Comparison of ENCODE assay signal across 2 cellular contexts in genomic region chr19:40666803-40667438, GRCh38.
TF ChIP-seq lines count a peak whose summit lies in the region.

No MANE protein-coding gene starts in this region.

TF ChIP-seq in A549, 52 proteins besides CTCF, POLR2A, EP300 and RAD21:
- TF ChIP-seq EHF (CRISPR knock-in tag; IDR thresholded peaks at IDR 0.05) = peak; percentile 30; the same call in 1 of the 2 replicates
- no peak for TF ChIP-seq ZFP36 (IDR thresholded peaks at IDR 0.05; ENCODE audit: borderline replicate concordance, partially characterized antibody)
- TF ChIP-seq, protein P1, sequence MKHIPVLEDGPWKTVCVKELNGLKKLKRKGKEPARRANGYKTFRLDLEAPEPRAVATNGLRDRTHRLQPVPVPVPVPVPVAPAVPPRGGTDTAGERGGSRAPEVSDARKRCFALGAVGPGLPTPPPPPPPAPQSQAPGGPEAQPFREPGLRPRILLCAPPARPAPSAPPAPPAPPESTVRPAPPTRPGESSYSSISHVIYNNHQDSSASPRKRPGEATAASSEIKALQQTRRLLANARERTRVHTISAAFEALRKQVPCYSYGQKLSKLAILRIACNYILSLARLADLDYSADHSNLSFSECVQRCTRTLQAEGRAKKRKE (CRISPR knock-in tag; IDR thresholded peaks at IDR 0.05; ENCODE audit: low read depth) = peak; percentile 70; the same call in 1 of the 2 replicates
- no peak for TF ChIP-seq CHD2 (IDR thresholded peaks at IDR 0.05; ENCODE audit: low read length, partially characterized antibody)
- TF ChIP-seq, protein P2, sequence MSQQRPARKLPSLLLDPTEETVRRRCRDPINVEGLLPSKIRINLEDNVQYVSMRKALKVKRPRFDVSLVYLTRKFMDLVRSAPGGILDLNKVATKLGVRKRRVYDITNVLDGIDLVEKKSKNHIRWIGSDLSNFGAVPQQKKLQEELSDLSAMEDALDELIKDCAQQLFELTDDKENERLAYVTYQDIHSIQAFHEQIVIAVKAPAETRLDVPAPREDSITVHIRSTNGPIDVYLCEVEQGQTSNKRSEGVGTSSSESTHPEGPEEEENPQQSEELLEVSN (IDR thresholded peaks at IDR 0.05; ENCODE audit: borderline replicate concordance, low read depth) = 0 out of 2 replicates have a peak, but pooled peaks have one; percentile 30
- peak; percentile 71 for TF ChIP-seq TP53 (CRISPR knock-in tag; IDR thresholded peaks at IDR 0.05)
- TF ChIP-seq ZNF302 (CRISPR knock-in tag; IDR thresholded peaks at IDR 0.05) = 0 out of 2 replicates have a peak, but pooled peaks have one; percentile 29
- no peak for TF ChIP-seq FOSL2 (IDR thresholded peaks at IDR 0.05)
- peak; percentile 34; the same call in 1 of the 2 replicates for TF ChIP-seq FOSL2 (CRISPR knock-in tag; IDR thresholded peaks at IDR 0.05)
- TF ChIP-seq HOXB5 (CRISPR knock-in tag; IDR thresholded peaks at IDR 0.05) = peak; percentile 54; the same call in 1 of the 2 replicates
- no peak for TF ChIP-seq FOSB (CRISPR knock-in tag; IDR thresholded peaks at IDR 0.05)
- no peak for TF ChIP-seq HOXA7 (CRISPR knock-in tag; IDR thresholded peaks at IDR 0.05)
- TF ChIP-seq JUNB (IDR thresholded peaks at IDR 0.05) = no peak
- TF ChIP-seq HMGXB4 (CRISPR knock-in tag; IDR thresholded peaks at IDR 0.05; ENCODE audit: borderline replicate concordance) = 0 out of 2 replicates have a peak, but pooled peaks have one; percentile 76
- peak; percentile 83 for TF ChIP-seq HOXB13 (CRISPR knock-in tag; IDR thresholded peaks at IDR 0.05; ENCODE audit: low read depth)

TF ChIP-seq in GM12878, 131 proteins besides CTCF, POLR2A, EP300 and RAD21:
- TF ChIP-seq ETV6 (conservative IDR thresholded peaks at IDR 0.05 in 1 of 2, IDR thresholded peaks at IDR 0.05 in 1 of 2; ENCODE audit: borderline replicate concordance in 1 of 2, low read depth in 1 of 2) = no peak
- peak; percentile 53; the same call in 1 of the 2 replicates for TF ChIP-seq ZBTB11 (CRISPR knock-in tag; IDR thresholded peaks at IDR 0.05)
- TF ChIP-seq ZSCAN29 (IDR thresholded peaks at IDR 0.05) = no peak
- TF ChIP-seq, protein P3, sequence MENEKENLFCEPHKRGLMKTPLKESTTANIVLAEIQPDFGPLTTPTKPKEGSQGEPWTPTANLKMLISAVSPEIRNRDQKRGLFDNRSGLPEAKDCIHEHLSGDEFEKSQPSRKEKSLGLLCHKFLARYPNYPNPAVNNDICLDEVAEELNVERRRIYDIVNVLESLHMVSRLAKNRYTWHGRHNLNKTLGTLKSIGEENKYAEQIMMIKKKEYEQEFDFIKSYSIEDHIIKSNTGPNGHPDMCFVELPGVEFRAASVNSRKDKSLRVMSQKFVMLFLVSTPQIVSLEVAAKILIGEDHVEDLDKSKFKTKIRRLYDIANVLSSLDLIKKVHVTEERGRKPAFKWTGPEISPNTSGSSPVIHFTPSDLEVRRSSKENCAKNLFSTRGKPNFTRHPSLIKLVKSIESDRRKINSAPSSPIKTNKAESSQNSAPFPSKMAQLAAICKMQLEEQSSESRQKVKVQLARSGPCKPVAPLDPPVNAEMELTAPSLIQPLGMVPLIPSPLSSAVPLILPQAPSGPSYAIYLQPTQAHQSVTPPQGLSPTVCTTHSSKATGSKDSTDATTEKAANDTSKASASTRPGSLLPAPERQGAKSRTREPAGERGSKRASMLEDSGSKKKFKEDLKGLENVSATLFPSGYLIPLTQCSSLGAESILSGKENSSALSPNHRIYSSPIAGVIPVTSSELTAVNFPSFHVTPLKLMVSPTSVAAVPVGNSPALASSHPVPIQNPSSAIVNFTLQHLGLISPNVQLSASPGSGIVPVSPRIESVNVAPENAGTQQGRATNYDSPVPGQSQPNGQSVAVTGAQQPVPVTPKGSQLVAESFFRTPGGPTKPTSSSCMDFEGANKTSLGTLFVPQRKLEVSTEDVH (IDR thresholded peaks at IDR 0.05; ENCODE audit: low read depth, partially characterized antibody) = no peak
